ENCODE assay signal across 8 cellular contexts in genomic region chr4:16140520-16141249, GRCh38. TPM values are rescaled to one million over a fixed set of nuclear protein-coding genes. Genes with fewer than 3 reads are reported as not detected.
A peak's percentile ranks its signal among the peaks of the same experiment; 100 is the strongest.
DNase-seq lines count a peak whose midpoint lies in the region; TF ChIP-seq lines count a peak whose summit lies in the region.
"Had no signal": no experiment of that assay in that cellular context is flagged by ENCODE, and none has a peak within 500 bp of the region (broad histone marks: within the 10 kb centered on the region; RNA-seq: fewer than 3 reads in every experiment).

No MANE protein-coding gene starts in this region.

- H3K36me3 ChIP-seq in transverse colon: no peaks in the 10 kb centered on the region
- no peaks in the 10 kb centered on the region for H3K36me3 ChIP-seq in sigmoid colon

- no peak overlapping the region for H3K4me3 ChIP-seq in HFF-Myc (replicated peaks; ENCODE audit: low read depth, low read length)
- H3K4me3 ChIP-seq in transverse colon: no peak overlapping the region
- no peak overlapping the region for H3K4me3 ChIP-seq in sigmoid colon

- peak; percentile 70 for DNase-seq in HFF-Myc (ENCODE audit: extremely low read depth, low read depth)
- peak; percentile 90 for DNase-seq in SW480 (ENCODE audit: low spot score)
- peak; percentile 76 for DNase-seq in glomerular endothelial cell (ENCODE audit: extremely low read depth, low read depth, low spot score)
- peak; percentile 84 for DNase-seq in transverse colon
- DNase-seq in cortex of kidney (lab: John Stamatoyannopoulos, UW): no peak
- DNase-seq in sigmoid colon: no peak
- no peak for DNase-seq in NCI-H2107 (lab: John Stamatoyannopoulos, UW)
- DNase-seq: activated effector memory CD4-positive, alpha-beta T cell treated with anti-CD3 and anti-CD28 coated beads, Interleukin-2, amount 50 U/mL, for 16 hours had no signal

- H3K27me3 ChIP-seq in transverse colon (no peaks in the 10 kb centered on the region), sigmoid colon (no peaks in the 10 kb centered on the region)

- H3K9me3 ChIP-seq in transverse colon (peaks cover 0 to 11% of the 10 kb centered on the region in 2 donors), sigmoid colon (no peaks in the 10 kb centered on the region)

- TF ChIP-seq CTCF in HFF-Myc (IDR thresholded peaks at IDR 0.05; ENCODE audit: low read depth, low read length, missing control alignments): no peak
- no peak for TF ChIP-seq CTCF in transverse colon (IDR thresholded peaks at IDR 0.05)
- TF ChIP-seq CTCF in sigmoid colon (IDR thresholded peaks at IDR 0.05): no peak

- peaks cover 21 to 52% (median 39%) of the 10 kb centered on the region in 4 donors for H3K4me1 ChIP-seq in transverse colon
- H3K4me1 ChIP-seq in sigmoid colon: no peaks in the 10 kb centered on the region

- in situ Hi-C loops in transverse colon (cut with MboI; ENCODE audit: low pct_ligation_motif_present in 1 of 4, low pct_unique_long_range_greater_than_20kb in 1 of 4, low sequenced_read_pairs in 3 of 4): no loop called here

- intact Hi-C loops in transverse colon (cut with DNase I; ENCODE audit: low total_unique reads): no loop called here
- intact Hi-C loops in sigmoid colon (cut with DNase I): no loop called here

- TF ChIP-seq EP300 in transverse colon (IDR thresholded peaks at IDR 0.05; ENCODE audit: low read depth) (no peak), sigmoid colon (IDR thresholded peaks at IDR 0.05) (no peak)

- H3K27ac ChIP-seq in transverse colon (peak overlapping the region; percentile 80 to 84 (median 82)), sigmoid colon (no peak overlapping the region)

- 45% methylated on average over 3 of the region's 3 CpGs; no CpG with 5 or more reads in 1 of the 2 donors for WGBS in transverse colon (ENCODE audit: low coverage in 1 of 2), 2 donors
- WGBS in sigmoid colon, 2 donors: 19 to 75% methylated on average over 3 of the region's 3 CpGs

- TF ChIP-seq POLR2A in transverse colon (IDR thresholded peaks at IDR 0.05) (no peak), sigmoid colon (IDR thresholded peaks at IDR 0.05) (no peak)

RNA-seq across cellular contexts. Expression of gene PROM1, which starts 56.9 kb away (rescaled TPM):
- total RNA-seq in glomerular endothelial cell (4.9 and 5.4 TPM in 2 replicates), transverse colon (100 to 1,000 TPM in 3 of 4 donors, 10 to 100 TPM in 1; 35.2 to 236 (median 170) TPM), sigmoid colon (1 to 10 TPM; 1.8 to 4.4 (median 2.6) TPM)
- 10 to 100 TPM in 2 of 3 donors, 1 to 10 TPM in 1; 5.8 to 29.1 (median 21.6) TPM for polyA plus RNA-seq in sigmoid colon

Comparison
In these comparisons a context has a peak if more than half of its experiments do, and no peak if none do; other contexts are left out.
1. DNase-seq: peak in HFF-Myc (single experiment), SW480 (single experiment), glomerular endothelial cell (single experiment) and transverse colon (single experiment); none in cortex of kidney (single experiment), sigmoid colon (single experiment) and NCI-H2107 (single experiment).
2. H3K27ac ChIP-seq: peak in transverse colon (4 of 4); none in sigmoid colon (0 of 4).